ENCODE assay signal across 8 cellular contexts in the genomic region with DNA sequence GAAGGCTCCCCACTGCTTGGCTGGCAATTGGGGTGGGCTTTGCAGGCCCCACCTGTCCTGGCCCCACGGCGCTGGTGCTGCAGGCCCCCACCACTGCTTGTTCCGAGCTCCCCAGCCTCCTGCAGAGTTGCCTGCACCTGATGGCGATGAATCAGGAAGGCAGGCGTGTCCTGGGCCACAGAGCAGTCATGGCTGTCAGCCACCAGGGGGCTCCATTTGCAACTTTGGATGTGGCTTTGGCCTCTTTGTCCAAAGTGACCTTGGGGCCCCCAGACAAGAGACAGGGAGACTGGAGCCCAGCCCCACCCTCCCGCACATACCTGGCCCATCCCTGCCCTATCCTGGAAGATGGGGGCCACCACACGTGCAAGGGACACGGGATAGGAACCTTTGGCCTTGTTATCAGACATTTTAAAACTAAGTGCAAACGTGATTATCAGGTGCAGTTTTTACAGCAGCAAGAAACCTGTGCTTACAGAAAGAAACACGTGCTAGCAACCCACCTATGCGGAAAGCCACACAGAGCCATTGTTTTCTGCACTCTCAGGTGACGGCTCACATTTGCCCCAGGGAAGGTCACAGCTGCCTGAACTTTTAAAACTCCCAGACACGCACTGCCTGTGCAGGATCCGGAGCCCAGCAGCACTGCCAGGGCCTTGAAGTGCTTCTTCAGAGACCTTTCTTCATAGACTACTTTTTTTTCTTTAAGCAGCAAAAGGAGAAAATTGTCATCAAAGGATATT. TPM values are rescaled to one million over a fixed set of nuclear protein-coding genes. Genes with fewer than 3 reads are reported as not detected.
DNase-seq lines count a peak whose midpoint lies in the region; ATAC-seq, FAIRE-seq and TF ChIP-seq lines count a peak whose summit lies in the region.

A gene with protein sequence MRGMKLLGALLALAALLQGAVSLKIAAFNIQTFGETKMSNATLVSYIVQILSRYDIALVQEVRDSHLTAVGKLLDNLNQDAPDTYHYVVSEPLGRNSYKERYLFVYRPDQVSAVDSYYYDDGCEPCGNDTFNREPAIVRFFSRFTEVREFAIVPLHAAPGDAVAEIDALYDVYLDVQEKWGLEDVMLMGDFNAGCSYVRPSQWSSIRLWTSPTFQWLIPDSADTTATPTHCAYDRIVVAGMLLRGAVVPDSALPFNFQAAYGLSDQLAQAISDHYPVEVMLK (plus strand): TSS at position 443 of the 743 bp plus-strand sequence. CDS start 683 bp downstream, outside the sequence.

- H3K4me2 ChIP-seq in GM12878 (ENCODE audit: control insufficient read depth, insufficient read depth) = no peak within 1 kb of the TSS

- peaks cover 7% of the 10 kb centered on the region for H3K36me3 Mint-ChIP-seq in IgD-negative memory B cell

- TF ChIP-seq POLR2A in GM12878 (IDR thresholded peaks at IDR 0.05; ENCODE audit: low read depth, low read length) = no peak

- TF ChIP-seq EP300 in GM12878 (IDR thresholded peaks at IDR 0.05; ENCODE audit: borderline replicate concordance in 1 of 2, control insufficient read depth in 1 of 2, low read depth in 2 of 2, low read length in 2 of 2) = no peak

- no peaks in the 10 kb centered on the region for H3K27me3 Mint-ChIP-seq in IgD-negative memory B cell

- BruUV-seq in GM12878 (replicated peaks; lab: Mats Ljungman, UMichigan) = no TSS peak

- TF ChIP-seq CTCF in GM12878 (IDR thresholded peaks at IDR 0.05 in 2 of 3, conservative IDR thresholded peaks at IDR 0.05 in 1 of 3; ENCODE audit: control insufficient read depth in 2 of 3, extremely low read depth in 1 of 3, insufficient read depth in 1 of 3, low read depth in 3 of 3, low read length in 3 of 3) = peak; percentile 70 to 87 (median 83)

- 45% methylated on average over 14 of the region's 14 CpGs for WGBS in GM12878 (ENCODE audit: insufficient coverage, insufficient replicate concordance, low lambda C conversion rate, missing lambda C conversion rate)

- RAD21 ChIA-PET in GM12878 (lab: Charles Lee; ENCODE audit: unreplicated experiment) = no interaction called here

- no peaks in the 10 kb centered on the region for H3K9me3 ChIP-seq in GM12878 (replicated peaks; ENCODE audit: control insufficient read depth, insufficient read depth, low read length)

- ATAC-seq in GM12878 (peak; percentile 99), HG03565 (IDR thresholded peaks at IDR 0.05; ENCODE audit: unreplicated experiment) (no peak)

- no peak within 1 kb of the TSS for H3K27ac ChIP-seq in GM12878 (ENCODE audit: control insufficient read depth, insufficient read depth)

- peaks cover 0 to 2% (median 2%) of the 10 kb centered on the region in 3 donors for H3K4me1 Mint-ChIP-seq in IgD-negative memory B cell

- no peaks in the 10 kb centered on the region for H3K4me1 ChIP-seq in GM12878 (ENCODE audit: control insufficient read depth, insufficient read depth, low read length)

- H2AFZ ChIP-seq in GM12878 (ENCODE audit: control insufficient read depth, low read depth, low read length) = no peak within 1 kb of the TSS

- no peaks in the 10 kb centered on the region for H4K20me1 ChIP-seq in GM12878 (ENCODE audit: control insufficient read depth, insufficient read depth)

- peaks cover 21 to 31% of the 10 kb centered on the region in 2 experiments; a peak in 3 of 4 replicates for H3K36me3 ChIP-seq in GM12878 (ENCODE audit: control insufficient read depth in 2 of 2, insufficient read depth in 2 of 2, low read length in 1 of 2)

- H3K27ac Mint-ChIP-seq in IgD-negative memory B cell = peak within 1 kb of the TSS in 1 of 3 donors; percentile 31

- intact Hi-C loops in GM12878 (cut with micrococcal nuclease; ENCODE audit: unreplicated experiment) = loop anchor here (1.0 kb wide), 1 partner anchor 127 kb away; no protein-coding TSS in a partner anchor

- no peak within 1 kb of the TSS for H3K9ac ChIP-seq in GM12878 (ENCODE audit: control insufficient read depth, insufficient read depth, low read length)

- SMC1A ChIA-PET in GM12878 (lab: Charles Lee; ENCODE audit: uncharacterized antibody, unreplicated experiment) = no interaction called here

- no peak within 1 kb of the TSS for H3K4me3 ChIP-seq in GM12878

- no peaks in the 10 kb centered on the region for H3K27me3 ChIP-seq in GM12878 (replicated peaks in 1 of 2; ENCODE audit: control insufficient read depth in 2 of 2, insufficient read depth in 2 of 2, low read length in 1 of 2)

- H3K9me3 Mint-ChIP-seq in IgD-negative memory B cell = no peaks in the 10 kb centered on the region

- TF ChIP-seq RAD21 in GM12878 (IDR thresholded peaks at IDR 0.05; ENCODE audit: insufficient read depth, low read depth, low read length) = peak; percentile 59

- POLR2A ChIA-PET in GM12878 (lab: Charles Lee) = no interaction called here

- DNase-seq in ELR (ENCODE audit: low read depth) = peak; percentile 74
- DNase-seq in T-helper 9 cell = peak; percentile 42
- DNase-seq in GM12878 (ENCODE audit: low read depth, low spot score) = peak; percentile 9
- DNase-seq in iPS-NIHi7 (ENCODE audit: extremely low spot score) = peak; percentile 85
- peak; percentile 30 to 31 for DNase-seq in stimulated activated CD4-positive, alpha-beta T cell treated with anti-CD3 and anti-CD28 coated beads, Interleukin-1b, Interleukin-23, amount 100 ng/mL, for 4 hours (ENCODE audit: low read depth in 2 of 2)
- DNase-seq in amniotic stem cell (lab: John Stamatoyannopoulos, UW) = no peak

- no peak within 1 kb of the TSS for H3K4me3 Mint-ChIP-seq in IgD-negative memory B cell

- CTCF ChIA-PET in GM12878 (lab: Yijun Ruan, JAX) = interaction anchor here (0.6 to 1.5 kb wide), 7 partner anchors 10 to 225 kb away, joined by 3 to 7 read pairs (median 3); no protein-coding TSS in a partner anchor

- in situ Hi-C loops in GM12878 (cut with MboI) = no loop called here

- peak; percentile 81 for FAIRE-seq in GM12878 (lab: Jason Lieb, UNC)

- no peaks in the 10 kb centered on the region for H3K79me2 ChIP-seq in GM12878 (ENCODE audit: control insufficient read depth, insufficient read depth, low read length)

TF ChIP-seq in GM12878, 131 proteins besides CTCF, POLR2A, EP300 and RAD21:
- TF ChIP-seq MEF2A (IDR thresholded peaks at IDR 0.05; ENCODE audit: insufficient read depth, low read depth, low read length) (no peak), SMC3 (IDR thresholded peaks at IDR 0.05; ENCODE audit: borderline replicate concordance, low read length) (peak; percentile 61), YY1 (IDR thresholded peaks at IDR 0.05; ENCODE audit: low read depth, low read length) (peak; percentile 74), KDM1A (IDR thresholded peaks at IDR 0.05; ENCODE audit: borderline replicate concordance) (no peak), ESRRA (IDR thresholded peaks at IDR 0.05; ENCODE audit: low read length) (peak; percentile 69; the same call in 1 of the 2 replicates)
TF ChIP-seq in GM12878: peak in this region for 3.

RNA-seq across cellular contexts. Expression of the gene that starts here (rescaled TPM):
- 12.4 TPM for polyA plus RNA-seq in IgD-negative memory B cell
- total RNA-seq in GM12878 (2013; cell fraction: nucleolus; rRNA removed) = 67.9 and 71.9 TPM in 2 replicates
- total RNA-seq in GM12878 (2014; rRNA removed) = 9.4 and 9.9 TPM in 2 replicates
- total RNA-seq in GM12878 (2014; rRNA removed; fragmentation: Illumina TruSeq; extraction: Trizol) = 4.8 and 7.0 TPM in 2 replicates
- total RNA-seq in GM12878 (2021) = 7.9 and 8.3 TPM in 2 replicates
- 4.2 TPM for polyA plus RNA-seq in GM12878 (2011; ENCODE audit: low read depth)
- polyA plus RNA-seq in GM12878 (2011; rRNA removed) = 6.3 and 8.7 TPM in 2 replicates
- 8.8 and 11.9 TPM in 2 replicates for polyA plus RNA-seq in GM12878 (2011; cell fraction: cytosol; rRNA removed)
- 33.3 and 41.6 TPM in 2 replicates for polyA plus RNA-seq in GM12878 (2011; cell fraction: nucleus; rRNA removed)
- 6.4 and 10.5 TPM in 2 replicates for polyA plus RNA-seq in GM12878 (2012)
- 4.6 and 7.3 TPM in 2 replicates for polyA plus RNA-seq in GM12878 (2014; fragmentation: Illumina TruSeq; extraction: Trizol)
- 1 to 10 TPM in 1 of 2 experiments, under 1 TPM in 1; 0.23 to 1.7 TPM for polyA plus RNA-seq in GM12878 (2014; fragmentation: Nextera tagmentation; extraction: Ambion mirVana)
- 12.0 and 15.1 TPM in 2 replicates for polyA plus RNA-seq in GM12878 (2014; rRNA removed)
- polyA plus RNA-seq in GM12878 (2016; fragmentation: Nextera tagmentation; extraction: Ambion mirVana) = 1 to 10 TPM; 7.6 to 9.2 TPM
- polyA minus RNA-seq in GM12878 (2011; rRNA and poly(A)+ RNA removed) = 10.2 and 21.3 TPM in 2 replicates
- 4.1 and 4.9 TPM in 2 replicates for polyA minus RNA-seq in GM12878 (2011; cell fraction: cytosol; rRNA and poly(A)+ RNA removed)
- 11.5 and 18.0 TPM in 2 replicates for polyA minus RNA-seq in GM12878 (2011; cell fraction: nucleus; rRNA and poly(A)+ RNA removed)
